1 cellular context compared by ENCODE assay signal in genomic region chr2:186498834-186499233, GRCh38.
TF ChIP-seq lines count a peak whose summit lies in the region.

No MANE protein-coding gene starts in this region.

TF ChIP-seq in IMR-90, 13 proteins besides CTCF, POLR2A, EP300 and RAD21 (continued from another document):
- TF ChIP-seq, protein P1, sequence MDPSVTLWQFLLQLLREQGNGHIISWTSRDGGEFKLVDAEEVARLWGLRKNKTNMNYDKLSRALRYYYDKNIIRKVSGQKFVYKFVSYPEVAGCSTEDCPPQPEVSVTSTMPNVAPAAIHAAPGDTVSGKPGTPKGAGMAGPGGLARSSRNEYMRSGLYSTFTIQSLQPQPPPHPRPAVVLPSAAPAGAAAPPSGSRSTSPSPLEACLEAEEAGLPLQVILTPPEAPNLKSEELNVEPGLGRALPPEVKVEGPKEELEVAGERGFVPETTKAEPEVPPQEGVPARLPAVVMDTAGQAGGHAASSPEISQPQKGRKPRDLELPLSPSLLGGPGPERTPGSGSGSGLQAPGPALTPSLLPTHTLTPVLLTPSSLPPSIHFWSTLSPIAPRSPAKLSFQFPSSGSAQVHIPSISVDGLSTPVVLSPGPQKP (IDR thresholded peaks at IDR 0.05; ENCODE audit: borderline replicate concordance, low read depth, low read length): no peak
- TF ChIP-seq USF2 (IDR thresholded peaks at IDR 0.05; ENCODE audit: low read depth, low read length) (no peak), RFX5 (IDR thresholded peaks at IDR 0.05; ENCODE audit: low read depth, low read length) (no peak), CHD1 (IDR thresholded peaks at IDR 0.05; ENCODE audit: low read depth, low read length) (no peak), SMC3 (IDR thresholded peaks at IDR 0.05; ENCODE audit: low read depth, low read length) (no peak), MXI1 (IDR thresholded peaks at IDR 0.05; ENCODE audit: borderline replicate concordance, low read depth, low read length) (no peak), RCOR1 (IDR thresholded peaks at IDR 0.05; ENCODE audit: insufficient replicate concordance, low read length) (no peak), CEBPB (IDR thresholded peaks at IDR 0.05; ENCODE audit: low read depth, low read length) (no peak), NFE2L2 (IDR thresholded peaks at IDR 0.05; ENCODE audit: low read depth, low read length) (no peak)
